ENCODE assay signal across 8 cellular contexts in the genomic region with DNA sequence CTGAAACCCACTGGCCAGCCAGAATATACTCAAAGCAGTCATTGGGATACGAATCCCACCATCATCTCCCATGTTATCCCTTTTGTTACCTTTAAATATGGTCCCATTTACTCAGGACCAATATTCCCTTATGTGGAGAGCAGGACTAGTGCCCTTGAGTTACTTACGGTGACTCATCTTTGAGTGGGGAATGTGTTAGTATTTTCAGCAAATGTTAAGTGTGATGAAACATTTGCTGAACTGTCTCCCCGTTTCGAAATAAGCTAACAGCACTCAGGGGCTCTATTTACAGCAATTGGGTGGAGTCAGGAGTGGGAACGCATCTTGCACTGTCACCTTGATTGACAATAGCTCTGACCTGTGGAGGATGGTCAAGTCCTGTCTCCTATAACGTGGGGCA.
DNase-seq lines count a peak whose midpoint lies in the region; ATAC-seq, FAIRE-seq and TF ChIP-seq lines count a peak whose summit lies in the region.

No MANE protein-coding gene starts in this region.

- no peak for TF ChIP-seq POLR2A in GM18505 (IDR thresholded peaks at IDR 0.05; ENCODE audit: borderline replicate concordance, extremely low read depth, insufficient read depth, insufficient read length)

- peak overlapping the region; percentile 15 to 87 for H3K27ac Mint-ChIP-seq in effector memory CD8-positive, alpha-beta T cell

- peak overlapping the region; percentile 67 for H2AFZ ChIP-seq in osteoblast (ENCODE audit: low read length)

- 56 to 72% (median 65%) methylated on average over 6 of the region's 6 CpGs for WGBS in small intestine, 3 donors

- H3K9me3 ChIP-seq in osteoblast (ENCODE audit: low read depth, low read length) (no peaks in the 10 kb centered on the region), small intestine (ENCODE audit: control insufficient read depth, low read depth) (no peaks in the 10 kb centered on the region)

- DNase-seq in COLO829 (ENCODE audit: low spot score) (peak; percentile 39), MV-4-11 (lab: John Stamatoyannopoulos, UW) (peak; percentile 94), osteoblast (ENCODE audit: insufficient read length, low spot score, missing footprints) (peak; percentile 88), small intestine (no peak), ecto neural progenitor cell (ENCODE audit: low spot score) (no peak)
- no peak for DNase-seq in effector memory CD8-positive, alpha-beta T cell

- FAIRE-seq in small intestine (lab: Jason Lieb, UNC) = no peak

- TF ChIP-seq CTCF in osteoblast (IDR thresholded peaks at IDR 0.05; ENCODE audit: extremely low read depth, low read depth, low read length) = no peak

- no peaks in the 10 kb centered on the region for H3K79me2 ChIP-seq in osteoblast (ENCODE audit: insufficient read depth, low read length)

- H3K4me2 ChIP-seq in osteoblast (ENCODE audit: insufficient read depth, low read length) = peak overlapping the region; percentile 75

- no peaks in the 10 kb centered on the region for H3K36me3 Mint-ChIP-seq in effector memory CD8-positive, alpha-beta T cell (ENCODE audit: insufficient read depth)

- H3K27ac ChIP-seq in osteoblast (ENCODE audit: low read depth, low read length) (peak overlapping the region; percentile 83), small intestine (ENCODE audit: low read depth in 1 of 2, low read length in 1 of 2) (peak overlapping the region in 1 of 2 donors; percentile 66)

- peaks cover 8 to 17% of the 10 kb centered on the region in 2 donors for H3K4me1 Mint-ChIP-seq in effector memory CD8-positive, alpha-beta T cell (ENCODE audit: low read depth in 2 of 2)

- H3K4me3 ChIP-seq in osteoblast (ENCODE audit: insufficient read depth, low read length) (peak overlapping the region; percentile 48), small intestine (ENCODE audit: low read depth in 1 of 2, low read length in 2 of 2) (no peak overlapping the region)

- H4K20me1 ChIP-seq in osteoblast (ENCODE audit: insufficient read depth, low read length) = no peaks in the 10 kb centered on the region

- H3K27me3 ChIP-seq in osteoblast (ENCODE audit: insufficient read depth, low read length) (no peaks in the 10 kb centered on the region), small intestine (ENCODE audit: control insufficient read depth in 2 of 2, insufficient read depth in 2 of 2, low read length in 2 of 2) (no peaks in the 10 kb centered on the region)

- ATAC-seq in effector memory CD8-positive, alpha-beta T cell (replicated peaks) = peak; percentile 16
- ATAC-seq in HG03469 (IDR thresholded peaks at IDR 0.05; ENCODE audit: unreplicated experiment) (no peak), GM18505 (IDR thresholded peaks at IDR 0.05; ENCODE audit: unreplicated experiment) (no peak)

- H3K4me1 ChIP-seq in osteoblast (ENCODE audit: insufficient read depth, low read length) (peaks cover 23% of the 10 kb centered on the region), small intestine (ENCODE audit: control insufficient read depth in 2 of 2, insufficient read depth in 1 of 2, low read depth in 1 of 2, low read length in 1 of 2) (no peaks in the 10 kb centered on the region)

- H3K4me3 Mint-ChIP-seq in effector memory CD8-positive, alpha-beta T cell = peak overlapping the region; percentile 15 to 66

- peaks cover 0 to 8% of the 10 kb centered on the region in 2 donors for H3K27me3 Mint-ChIP-seq in effector memory CD8-positive, alpha-beta T cell

- peaks cover 0 to 7% of the 10 kb centered on the region in 2 donors for H3K9me3 Mint-ChIP-seq in effector memory CD8-positive, alpha-beta T cell

- H3K36me3 ChIP-seq in osteoblast (ENCODE audit: insufficient read depth, low read length) (no peaks in the 10 kb centered on the region), small intestine (ENCODE audit: control insufficient read depth in 2 of 2, insufficient read depth in 2 of 2, low read length in 2 of 2) (no peaks in the 10 kb centered on the region)

Comparison
In these comparisons a context has a peak if more than half of its experiments do, and no peak if none do; other contexts are left out.
1. DNase-seq: peak in COLO829 (single experiment), MV-4-11 (single experiment) and osteoblast (single experiment); none in effector memory CD8-positive, alpha-beta T cell (0 of 3), small intestine (single experiment) and ecto neural progenitor cell (single experiment).